29 cellular contexts compared by ENCODE assay signal in the genomic region with DNA sequence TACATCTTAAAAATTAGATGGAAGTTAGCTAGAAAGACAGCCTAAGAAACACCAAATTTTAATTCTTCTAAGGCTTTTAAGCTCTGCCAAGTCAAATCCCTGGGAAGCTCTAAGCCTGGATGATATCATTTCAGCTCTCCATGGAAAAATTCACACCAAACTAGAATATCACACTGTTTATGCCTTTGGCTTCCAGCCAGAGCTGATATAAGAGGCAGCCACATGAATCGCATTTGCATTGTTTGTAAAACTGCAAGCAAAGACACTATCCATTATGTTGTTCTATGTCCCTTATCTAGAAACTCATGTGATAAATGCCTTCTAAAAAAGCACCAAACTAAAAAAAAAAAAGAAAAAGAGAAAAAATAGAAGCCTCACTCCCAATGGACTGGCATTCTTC.
"Had no signal": no experiment of that assay in that cellular context is flagged by ENCODE, and none has a peak within 500 bp of the region (broad histone marks: within the 10 kb centered on the region; RNA-seq: fewer than 3 reads in every experiment).

No MANE protein-coding gene starts in this region.

- H3K27ac Mint-ChIP-seq: effector memory CD8-positive, alpha-beta T cell; naive thymus-derived CD8-positive, alpha-beta T cell; nephron progenitor cell; stimulated activated effector memory CD8-positive, alpha-beta T cell treated with anti-CD3 and anti-CD28 coated beads, Interleukin-12 subunit alpha, Interleukin-12 subunit beta, amount 100 ng/mL, for 72 hours had no signal

- H3K4me1 Mint-ChIP-seq: naive thymus-derived CD8-positive, alpha-beta T cell; nephron progenitor cell; stimulated activated effector memory CD8-positive, alpha-beta T cell treated with anti-CD3 and anti-CD28 coated beads, Interleukin-12 subunit alpha, Interleukin-12 subunit beta, amount 100 ng/mL, for 72 hours had no signal

- H3K4me3 Mint-ChIP-seq: effector memory CD8-positive, alpha-beta T cell; naive thymus-derived CD8-positive, alpha-beta T cell; nephron progenitor cell; stimulated activated effector memory CD8-positive, alpha-beta T cell treated with anti-CD3 and anti-CD28 coated beads, Interleukin-12 subunit alpha, Interleukin-12 subunit beta, amount 100 ng/mL, for 72 hours had no signal

- H3K9me3 Mint-ChIP-seq: effector memory CD8-positive, alpha-beta T cell; nephron progenitor cell; stimulated activated effector memory CD8-positive, alpha-beta T cell treated with anti-CD3 and anti-CD28 coated beads, Interleukin-12 subunit alpha, Interleukin-12 subunit beta, amount 100 ng/mL, for 72 hours had no signal

- H3K36me3 Mint-ChIP-seq: naive thymus-derived CD8-positive, alpha-beta T cell; stimulated activated effector memory CD8-positive, alpha-beta T cell treated with anti-CD3 and anti-CD28 coated beads, Interleukin-12 subunit alpha, Interleukin-12 subunit beta, amount 100 ng/mL, for 72 hours had no signal

- DNase-seq: cortex of kidney; effector memory CD8-positive, alpha-beta T cell; erythroblast; esophagus squamous epithelium; foreskin melanocyte; glutamatergic neuron; heart right ventricle; hippocampal formation; kidney glomerular epithelial cell; left colon; left ventricle myocardium superior; lower lobe of right lung; midbrain; naive thymus-derived CD8-positive, alpha-beta T cell; nephron progenitor cell; nucleus accumbens; ovary; posterior cingulate gyrus; psoas muscle; right cardiac atrium; sigmoid colon; stimulated activated CD4-positive, alpha-beta T cell treated with anti-CD3 and anti-CD28 coated beads, Interleukin-2, amount 100 ng/mL, for 24 hours; stimulated activated CD4-positive, alpha-beta T cell treated with anti-CD3 and anti-CD28 coated beads, Interleukin-4, amount 100 ng/mL, for 24 hours; stimulated activated naive CD4-positive, alpha-beta T cell treated with Interleukin-2 at 50 U/mL for 16 hours; stomach; testis; tibial artery; upper lobe of left lung had no signal
